ENCODE assay signal across 9 cellular contexts in the genomic region with DNA sequence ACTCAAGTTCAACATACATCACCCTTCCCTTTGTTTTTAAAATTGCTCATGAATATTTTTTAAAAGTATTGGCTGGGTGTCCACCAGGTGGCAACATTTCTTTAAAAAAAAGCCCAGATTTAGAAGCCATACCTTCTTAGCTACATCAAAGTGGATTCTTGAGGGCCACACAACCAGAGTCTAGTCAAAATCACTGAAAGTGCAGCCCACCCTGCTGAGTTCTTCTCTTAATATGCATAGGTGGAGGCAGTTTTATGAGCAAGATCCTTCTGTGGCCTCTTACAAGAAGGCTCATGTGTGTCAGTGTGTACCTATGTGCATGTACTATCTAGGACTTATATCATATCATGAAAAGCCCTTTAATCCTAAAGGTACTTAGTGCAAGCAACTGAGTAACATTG. TPM values are rescaled to one million over a fixed set of nuclear protein-coding genes. Genes with fewer than 3 reads are reported as not detected.
DNase-seq lines count a peak whose midpoint lies in the region; TF ChIP-seq lines count a peak whose summit lies in the region.
"Had no signal": no experiment of that assay in that cellular context is flagged by ENCODE, and none has a peak within 500 bp of the region (broad histone marks: within the 10 kb centered on the region; RNA-seq: fewer than 3 reads in every experiment).

No MANE protein-coding gene starts in this region.

- in situ Hi-C loops in SK-MEL-5 (cut with HindIII; ENCODE audit: low pct_unique_long_range_greater_than_20kb, low sequenced_read_pairs): no loop called here

- peaks cover 11% of the 10 kb centered on the region for H3K4me1 ChIP-seq in skeletal muscle satellite cell (ENCODE audit: control insufficient read depth, insufficient read depth, low read length)

- no peak overlapping the region for H3K4me3 Mint-ChIP-seq in activated CD4-positive, alpha-beta memory T cell treated with anti-CD3 and anti-CD28 coated beads, Interleukin-2, amount 10 ng/mL, durations not matched to agents 7 days and 5 days

- no peaks in the 10 kb centered on the region for H3K27me3 ChIP-seq in skeletal muscle satellite cell (ENCODE audit: control insufficient read depth, insufficient read depth, low read length)

- no peaks in the 10 kb centered on the region for H3K4me1 Mint-ChIP-seq in activated CD4-positive, alpha-beta memory T cell treated with anti-CD3 and anti-CD28 coated beads, Interleukin-2, amount 10 ng/mL, durations not matched to agents 7 days and 5 days

- peaks cover 1% of the 10 kb centered on the region for H3K27me3 Mint-ChIP-seq in activated CD4-positive, alpha-beta memory T cell treated with anti-CD3 and anti-CD28 coated beads, Interleukin-2, amount 10 ng/mL, durations not matched to agents 7 days and 5 days

- POLR2A ChIA-PET in activated CD4-positive, alpha-beta memory T cell treated with anti-CD3 and anti-CD28 coated beads, Interleukin-2, amount 10 ng/mL, durations not matched to agents 7 days and 5 days (lab: Charles Lee): no interaction called here

- H3K4me3 ChIP-seq in foreskin fibroblast (ENCODE audit: low read depth in 1 of 2, low read length in 2 of 2) (no peak overlapping the region), skeletal muscle satellite cell (ENCODE audit: low read length) (no peak overlapping the region)
- H3K4me3 ChIP-seq: SK-N-MC had no signal

- H3K36me3 ChIP-seq in skeletal muscle satellite cell (ENCODE audit: insufficient read depth, low read length): no peaks in the 10 kb centered on the region

- no peak overlapping the region for H3K9ac ChIP-seq in skeletal muscle satellite cell (ENCODE audit: low read depth, low read length)

- no peaks in the 10 kb centered on the region for H3K9me3 Mint-ChIP-seq in activated CD4-positive, alpha-beta memory T cell treated with anti-CD3 and anti-CD28 coated beads, Interleukin-2, amount 10 ng/mL, durations not matched to agents 7 days and 5 days

- CTCF ChIA-PET in activated CD4-positive, alpha-beta memory T cell treated with anti-CD3 and anti-CD28 coated beads, Interleukin-2, amount 10 ng/mL, durations not matched to agents 7 days and 5 days (lab: Charles Lee): interaction anchor here (1.1 to 1.7 kb wide), 2 partner anchors 9 to 14 kb away, joined by 3 to 13 read pairs; no protein-coding TSS in a partner anchor

- H3K36me3 Mint-ChIP-seq in activated CD4-positive, alpha-beta memory T cell treated with anti-CD3 and anti-CD28 coated beads, Interleukin-2, amount 10 ng/mL, durations not matched to agents 7 days and 5 days (ENCODE audit: low read depth): no peaks in the 10 kb centered on the region

- no peak overlapping the region for H3K27ac Mint-ChIP-seq in activated CD4-positive, alpha-beta memory T cell treated with anti-CD3 and anti-CD28 coated beads, Interleukin-2, amount 10 ng/mL, durations not matched to agents 7 days and 5 days

- peak overlapping the region; percentile 33 for H3K4me2 ChIP-seq in skeletal muscle satellite cell (ENCODE audit: low read length)

- TF ChIP-seq CTCF in foreskin fibroblast (IDR thresholded peaks at IDR 0.05; ENCODE audit: low read depth, low read length): peak; percentile 38

- DNase-seq in DMS53 treated with DMSO at 0.1 percent for 48 hours (lab: John Stamatoyannopoulos, UW; ENCODE audit: unreplicated experiment): peak; percentile 79
- DNase-seq in HT1080 (ENCODE audit: low read depth): peak; percentile 81
- DNase-seq in SK-MEL-5 (ENCODE audit: low read depth, low spot score): peak; percentile 61
- DNase-seq in foreskin fibroblast: peak; percentile 33 to 66
- DNase-seq in activated CD4-positive, alpha-beta memory T cell treated with anti-CD3 and anti-CD28 coated beads, Interleukin-2, amount 10 ng/mL, durations not matched to agents 7 days and 5 days: no peak
- no peak for DNase-seq in RPMI8226
- no peak for DNase-seq in activated gamma-delta T cell treated with Interleukin-2 at 50 U/mL for 16 hours

- no peaks in the 10 kb centered on the region for H3K9me3 ChIP-seq in skeletal muscle satellite cell (replicated peaks; ENCODE audit: low read length)

RNA-seq across cellular contexts. Expression of gene GNG12, which starts 16.9 kb away (rescaled TPM):
- 115 and 144 TPM in 2 replicates for total RNA-seq in HT1080 (2014; rRNA removed; shearing (Covaris generic))
- 145 and 181 TPM in 2 replicates for polyA plus RNA-seq in HT1080 (2015; cell fraction: cytosol; rRNA removed)
- 71.5 and 78.6 TPM in 2 replicates for polyA plus RNA-seq in HT1080 (2015; cell fraction: nucleus; rRNA removed)
- total RNA-seq in SK-MEL-5 (2014; rRNA removed; shearing (Covaris generic)): 352 and 360 TPM in 2 replicates
- polyA plus RNA-seq in SK-MEL-5 (2015; cell fraction: cytosol; rRNA removed): 157 and 189 TPM in 2 replicates
- 90.5 and 95.5 TPM in 2 replicates for polyA plus RNA-seq in SK-MEL-5 (2015; cell fraction: nucleus; rRNA removed)
- total RNA-seq in skeletal muscle satellite cell (2012; rRNA removed): 158 and 208 TPM in 2 replicates
- total RNA-seq in activated CD4-positive, alpha-beta memory T cell treated with anti-CD3 and anti-CD28 coated beads, Interleukin-2, amount 10 ng/mL, durations not matched to agents 7 days and 5 days: under 1 TPM; 0.05 TPM

Comparison
In these comparisons a context has a peak if more than half of its experiments do, and no peak if none do; other contexts are left out.
1. DNase-seq: peak in DMS53 treated with DMSO at 0.1 percent for 48 hours (single experiment), HT1080 (single experiment), SK-MEL-5 (single experiment) and foreskin fibroblast (2 of 2); none in activated CD4-positive, alpha-beta memory T cell treated with anti-CD3 and anti-CD28 coated beads, Interleukin-2, amount 10 ng/mL, durations not matched to agents 7 days and 5 days (single experiment), RPMI8226 (single experiment) and activated gamma-delta T cell treated with Interleukin-2 at 50 U/mL for 16 hours (single experiment).
2. RNA of gene GNG12, which starts 16.9 kb away (total RNA-seq): 352 to 360 TPM in SK-MEL-5 and 115 to 144 TPM in HT1080; 0.05 TPM in activated CD4-positive, alpha-beta memory T cell treated with anti-CD3 and anti-CD28 coated beads, Interleukin-2, amount 10 ng/mL, durations not matched to agents 7 days and 5 days; every median in the first group is over 100 times any median in the second.